In the genomic region with DNA sequence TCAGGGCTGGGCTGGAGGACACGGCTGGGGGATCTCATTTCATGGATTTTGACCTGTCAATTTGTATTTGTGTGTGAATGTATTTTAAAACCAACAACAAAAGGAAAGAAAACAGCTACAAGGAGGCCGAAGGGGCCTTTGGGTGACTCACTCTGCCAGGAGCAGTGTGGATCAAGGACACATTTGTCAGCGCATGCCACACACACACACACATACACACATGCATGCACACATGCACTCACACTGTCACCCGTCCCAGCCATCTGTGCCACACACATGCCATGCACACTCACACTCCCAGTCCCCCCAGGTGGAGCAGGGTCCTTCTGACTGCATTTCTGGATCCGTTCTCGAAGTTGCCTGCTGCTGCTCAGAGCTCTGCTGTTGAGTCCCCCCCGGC, we compare ENCODE assay signal across 23 cellular contexts. TPM values are rescaled to one million over a fixed set of nuclear protein-coding genes. Genes with fewer than 3 reads are reported as not detected.
DNase-seq lines count a peak whose midpoint lies in the region; ATAC-seq and TF ChIP-seq lines count a peak whose summit lies in the region.
"Had no signal": no experiment of that assay in that cellular context is flagged by ENCODE, and none has a peak within 500 bp of the region (broad histone marks: within the 10 kb centered on the region; RNA-seq: fewer than 3 reads in every experiment).

No MANE protein-coding gene starts in this region.

- H3K9ac ChIP-seq in IMR-90 (ENCODE audit: low read depth, low read length), result no peak overlapping the region

- H3K9me3 Mint-ChIP-seq in activated CD8-positive, alpha-beta T cell treated with anti-CD3 and anti-CD28 coated beads for 36 hours, result no peaks in the 10 kb centered on the region
- no peaks in the 10 kb centered on the region for H3K9me3 Mint-ChIP-seq in activated CD8-positive, alpha-beta T cell treated with anti-CD3 and anti-CD28 coated beads, Interleukin-2, amount 10 ng/mL, durations not matched to agents 7 days and 5 days (ENCODE audit: insufficient read depth)
- H3K9me3 Mint-ChIP-seq: nephron had no signal

- no peak for TF ChIP-seq RAD21 in IMR-90 (IDR thresholded peaks at IDR 0.05; ENCODE audit: low read length)

- no peak overlapping the region for H3K27ac ChIP-seq in IMR-90 (ENCODE audit: insufficient read depth, low read length)
- H3K27ac ChIP-seq in brain microvascular endothelial cell, result no peak overlapping the region
- no peak overlapping the region for H3K27ac ChIP-seq in osteoblast (ENCODE audit: low read depth, low read length)
- H3K27ac ChIP-seq: breast epithelium, foreskin keratinocyte, HL-60, uterus had no signal

- no peaks in the 10 kb centered on the region for H3K79me2 ChIP-seq in osteoblast (ENCODE audit: insufficient read depth, low read length)

- POLR2A ChIA-PET in activated CD8-positive, alpha-beta T cell treated with anti-CD3 and anti-CD28 coated beads for 36 hours (lab: Charles Lee), result interaction anchor here (0.7 to 1.7 kb wide), 3 partner anchors 9 to 184 kb away, joined by 3 to 6 read pairs (median 3); no protein-coding TSS in a partner anchor
- POLR2A ChIA-PET in activated CD8-positive, alpha-beta T cell treated with anti-CD3 and anti-CD28 coated beads, Interleukin-2, amount 10 ng/mL, durations not matched to agents 7 days and 5 days (lab: Charles Lee), result no interaction called here
- POLR2A ChIA-PET in IMR-90 (lab: Charles Lee; ENCODE audit: unreplicated experiment), result no interaction called here

- no peak overlapping the region for H2BK20ac ChIP-seq in IMR-90 (ENCODE audit: low read depth, low read length)

- H2AFZ ChIP-seq in IMR-90 (replicated peaks; ENCODE audit: low read length, poor library complexity) (peak overlapping the region; percentile 58), osteoblast (ENCODE audit: low read length) (no peak overlapping the region)

- H3K36me3 ChIP-seq in IMR-90 (ENCODE audit: control insufficient read depth, insufficient read depth, low read length) (no peaks in the 10 kb centered on the region), brain microvascular endothelial cell (replicated peaks) (no peaks in the 10 kb centered on the region), osteoblast (ENCODE audit: insufficient read depth, low read length) (no peaks in the 10 kb centered on the region)
- H3K36me3 ChIP-seq: breast epithelium, uterus had no signal

- intact Hi-C loops in activated CD8-positive, alpha-beta T cell treated with anti-CD3 and anti-CD28 coated beads for 36 hours (cut with micrococcal nuclease), result no loop called here
- intact Hi-C loops in IMR-90 (cut with micrococcal nuclease), result no loop called here

- no peak overlapping the region for H3K4me2 ChIP-seq in IMR-90 (ENCODE audit: low read depth, low read length)
- H3K4me2 ChIP-seq in osteoblast (ENCODE audit: insufficient read depth, low read length), result no peak overlapping the region
- H3K4me2 ChIP-seq: smooth muscle cell had no signal

- no peak overlapping the region for H2BK5ac ChIP-seq in IMR-90 (ENCODE audit: low read depth, low read length, poor library complexity, severe bottlenecking)

- no peak overlapping the region for H2AK5ac ChIP-seq in IMR-90 (ENCODE audit: low read depth, low read length)

- no peaks in the 10 kb centered on the region for H3K27me3 Mint-ChIP-seq in activated CD8-positive, alpha-beta T cell treated with anti-CD3 and anti-CD28 coated beads for 36 hours
- H3K27me3 Mint-ChIP-seq in activated CD8-positive, alpha-beta T cell treated with anti-CD3 and anti-CD28 coated beads, Interleukin-2, amount 10 ng/mL, durations not matched to agents 7 days and 5 days (ENCODE audit: low read depth), result no peaks in the 10 kb centered on the region

- peaks cover 29% of the 10 kb centered on the region for H3K4me1 Mint-ChIP-seq in activated CD8-positive, alpha-beta T cell treated with anti-CD3 and anti-CD28 coated beads for 36 hours (ENCODE audit: low read depth)
- H3K4me1 Mint-ChIP-seq in activated CD8-positive, alpha-beta T cell treated with anti-CD3 and anti-CD28 coated beads, Interleukin-2, amount 10 ng/mL, durations not matched to agents 7 days and 5 days (ENCODE audit: low read depth), result no peaks in the 10 kb centered on the region

- peaks cover 43% of the 10 kb centered on the region for H3K27me3 ChIP-seq in IMR-90 (ENCODE audit: control insufficient read depth, insufficient read depth, low read length)
- no peaks in the 10 kb centered on the region for H3K27me3 ChIP-seq in brain microvascular endothelial cell (replicated peaks)
- peaks cover 20% of the 10 kb centered on the region for H3K27me3 ChIP-seq in osteoblast (ENCODE audit: insufficient read depth, low read length)
- H3K27me3 ChIP-seq: breast epithelium, foreskin keratinocyte, uterus had no signal

- ATAC-seq in activated CD8-positive, alpha-beta T cell treated with anti-CD3 and anti-CD28 coated beads for 36 hours, result no peak
- no peak for ATAC-seq in activated CD8-positive, alpha-beta T cell treated with anti-CD3 and anti-CD28 coated beads, Interleukin-2, amount 10 ng/mL, durations not matched to agents 7 days and 5 days
- ATAC-seq in IMR-90 (ENCODE audit: low read depth) (no peak), HG02884 (IDR thresholded peaks at IDR 0.05; ENCODE audit: unreplicated experiment) (no peak), GM18517 (IDR thresholded peaks at IDR 0.05; ENCODE audit: unreplicated experiment) (no peak)
- ATAC-seq: foreskin keratinocyte had no signal

- H4K5ac ChIP-seq in IMR-90 (ENCODE audit: low read depth, low read length), result no peak overlapping the region

- H3K36me3 Mint-ChIP-seq in activated CD8-positive, alpha-beta T cell treated with anti-CD3 and anti-CD28 coated beads for 36 hours (ENCODE audit: low read depth), result peaks cover 27% of the 10 kb centered on the region
- H3K36me3 Mint-ChIP-seq in activated CD8-positive, alpha-beta T cell treated with anti-CD3 and anti-CD28 coated beads, Interleukin-2, amount 10 ng/mL, durations not matched to agents 7 days and 5 days (ENCODE audit: low read depth), result peaks cover 62% of the 10 kb centered on the region

- H3K9me3 ChIP-seq in IMR-90 (ENCODE audit: control insufficient read depth, insufficient read depth, low read length) (no peaks in the 10 kb centered on the region), osteoblast (ENCODE audit: low read depth, low read length) (no peaks in the 10 kb centered on the region)
- H3K9me3 ChIP-seq: breast epithelium, uterus had no signal

- peak overlapping the region; percentile 66 for H2AK9ac ChIP-seq in IMR-90 (replicated peaks; ENCODE audit: low read depth, low read length, poor library complexity)

- H3K79me1 ChIP-seq in IMR-90 (ENCODE audit: low read depth in 1 of 2, low read length in 2 of 2), result no peaks in the 10 kb centered on the region

- no peaks in the 10 kb centered on the region for H3K9me1 ChIP-seq in IMR-90 (ENCODE audit: insufficient read depth, low read length)

- CTCF ChIA-PET in activated CD8-positive, alpha-beta T cell treated with anti-CD3 and anti-CD28 coated beads for 36 hours (lab: Charles Lee), result interaction anchor here (7.4 kb wide), 1 partner anchor 12 kb away, joined by 72 read pairs; no protein-coding TSS in a partner anchor
- CTCF ChIA-PET in activated CD8-positive, alpha-beta T cell treated with anti-CD3 and anti-CD28 coated beads, Interleukin-2, amount 10 ng/mL, durations not matched to agents 7 days and 5 days (lab: Charles Lee), result interaction anchor here (1.3 kb wide), 1 partner anchor 14 kb away, joined by 4 read pairs; no protein-coding TSS in a partner anchor
- CTCF ChIA-PET in IMR-90 (lab: Yijun Ruan, JAX), result no interaction called here

- H3K4me1 ChIP-seq in IMR-90 (ENCODE audit: control insufficient read depth, insufficient read depth, low read length) (no peaks in the 10 kb centered on the region), osteoblast (ENCODE audit: insufficient read depth, low read length) (no peaks in the 10 kb centered on the region)
- H3K4me1 ChIP-seq: breast epithelium, foreskin keratinocyte, uterus had no signal

- no peak for TF ChIP-seq POLR2A in IMR-90 (IDR thresholded peaks at IDR 0.05; ENCODE audit: low read depth, low read length)

- TF ChIP-seq CTCF in activated CD8-positive, alpha-beta T cell treated with anti-CD3 and anti-CD28 coated beads for 36 hours (IDR thresholded peaks at IDR 0.05), result no peak
- no peak for TF ChIP-seq CTCF in IMR-90 (conservative IDR thresholded peaks at IDR 0.05; ENCODE audit: low read depth, low read length)
- no peak for TF ChIP-seq CTCF in brain microvascular endothelial cell (IDR thresholded peaks at IDR 0.05; ENCODE audit: low read depth, low read length, missing control alignments)
- no peak for TF ChIP-seq CTCF in osteoblast (IDR thresholded peaks at IDR 0.05; ENCODE audit: extremely low read depth, low read depth, low read length)

- no peak overlapping the region for H3K4me3 ChIP-seq in IMR-90 (ENCODE audit: insufficient read depth, low read depth, low read length)
- no peak overlapping the region for H3K4me3 ChIP-seq in brain microvascular endothelial cell (ENCODE audit: low read depth, low read length)
- no peak overlapping the region for H3K4me3 ChIP-seq in osteoblast (ENCODE audit: insufficient read depth, low read length)
- H3K4me3 ChIP-seq: breast epithelium, K562, smooth muscle cell, uterus had no signal

- H3K56ac ChIP-seq in IMR-90 (ENCODE audit: extremely low read depth, insufficient read depth, low read length), result no peak overlapping the region

- DNase-seq in activated CD8-positive, alpha-beta T cell treated with anti-CD3 and anti-CD28 coated beads for 36 hours, result no peak
- DNase-seq in activated CD8-positive, alpha-beta T cell treated with anti-CD3 and anti-CD28 coated beads, Interleukin-2, amount 10 ng/mL, durations not matched to agents 7 days and 5 days, result no peak
- DNase-seq in IMR-90, result no peak
- peak; percentile 16 for DNase-seq in brain microvascular endothelial cell
- DNase-seq in osteoblast (ENCODE audit: insufficient read length, low spot score, missing footprints), result peak; percentile 84
- DNase-seq in SK-N-DZ (ENCODE audit: low spot score), result no peak
- DNase-seq: activated effector memory CD4-positive, alpha-beta T cell treated with anti-CD3 and anti-CD28 coated beads, Interleukin-2, amount 50 U/mL, for 16 hours; foreskin keratinocyte; hippocampal formation; mammary epithelial cell; MV-4-11; NCI-H2081; NCI-H510A treated with DMSO at 0.1 percent for 48 hours; stimulated activated CD4-positive, alpha-beta T cell treated with anti-CD3 and anti-CD28 coated beads, Interleukin-4, amount 100 ng/mL, for 4 hours; SW 1271; uterus had no signal

- H4K8ac ChIP-seq in IMR-90 (ENCODE audit: low read depth in 2 of 2, low read length in 2 of 2), result no peak overlapping the region

- H3K4ac ChIP-seq in IMR-90 (ENCODE audit: low read depth, low read length), result no peak overlapping the region

- no peak overlapping the region for H3K23ac ChIP-seq in IMR-90 (ENCODE audit: low read depth, low read length)

- no peak overlapping the region for H2BK120ac ChIP-seq in IMR-90 (ENCODE audit: low read depth, low read length)

- dilution Hi-C loops in IMR-90 (cut with HindIII; ENCODE audit: low sequenced_read_pairs, unreplicated experiment), result no loop called here

- peak overlapping the region; percentile 65 for H3K27ac Mint-ChIP-seq in activated CD8-positive, alpha-beta T cell treated with anti-CD3 and anti-CD28 coated beads for 36 hours
- H3K27ac Mint-ChIP-seq in activated CD8-positive, alpha-beta T cell treated with anti-CD3 and anti-CD28 coated beads, Interleukin-2, amount 10 ng/mL, durations not matched to agents 7 days and 5 days, result no peak overlapping the region

- H4K20me1 ChIP-seq in IMR-90 (ENCODE audit: insufficient read depth, low read length) (no peaks in the 10 kb centered on the region), osteoblast (ENCODE audit: insufficient read depth, low read length) (no peaks in the 10 kb centered on the region)

- in situ Hi-C loops in IMR-90 (cut with MboI; ENCODE audit: low sequenced_read_pairs) (no loop called here), brain microvascular endothelial cell (cut with HindIII; ENCODE audit: low pct_ligation_motif_present, low sequenced_read_pairs) (no loop called here)

- no peak overlapping the region for H3K4me3 Mint-ChIP-seq in activated CD8-positive, alpha-beta T cell treated with anti-CD3 and anti-CD28 coated beads for 36 hours
- H3K4me3 Mint-ChIP-seq in activated CD8-positive, alpha-beta T cell treated with anti-CD3 and anti-CD28 coated beads, Interleukin-2, amount 10 ng/mL, durations not matched to agents 7 days and 5 days, result no peak overlapping the region
- H3K4me3 Mint-ChIP-seq: nephron had no signal

- 85% methylated on average over 3 of the region's 7 CpGs; no CpG with 5 or more reads in 1 of the 2 experiments for WGBS in IMR-90 (ENCODE audit: extremely low coverage in 2 of 2, insufficient read length in 1 of 2), 2 experiments

- H2BK15ac ChIP-seq in IMR-90 (ENCODE audit: low read depth, low read length), result no peak overlapping the region

- no peak overlapping the region for H4K91ac ChIP-seq in IMR-90 (ENCODE audit: insufficient read depth, low read depth, low read length)

- H3K18ac ChIP-seq in IMR-90 (ENCODE audit: low read depth, low read length), result no peak overlapping the region

- H3K14ac ChIP-seq in IMR-90 (replicated peaks; ENCODE audit: low read depth, low read length), result no peak overlapping the region

- BruUV-seq in IMR-90 (replicated peaks; lab: Mats Ljungman, UMichigan), result no TSS peak

RNA-seq across cellular contexts. Expression of a gene that starts 26.0 kb away (rescaled TPM):
- total RNA-seq in activated CD8-positive, alpha-beta T cell treated with anti-CD3 and anti-CD28 coated beads for 36 hours, result 100 to 1,000 TPM; 134 to 135 TPM
- 100 to 1,000 TPM; 261 to 268 TPM for total RNA-seq in activated CD8-positive, alpha-beta T cell treated with anti-CD3 and anti-CD28 coated beads, Interleukin-2, amount 10 ng/mL, durations not matched to agents 7 days and 5 days
- not detected in 2 replicates for total RNA-seq in IMR-90 (2012; rRNA removed)
- 0.02 TPM in 1 of 2 replicates, not detected in the other for polyA plus RNA-seq in IMR-90 (2012; rRNA removed)
- 0.04 TPM in 1 of 2 replicates, not detected in the other for polyA plus RNA-seq in IMR-90 (2012; cell fraction: cytosol; rRNA removed)
- 0.23 and 0.36 TPM in 2 replicates for polyA plus RNA-seq in IMR-90 (2012; cell fraction: nucleus; rRNA removed; ENCODE audit: low replicate concordance)
- total RNA-seq in osteoblast, result 0.36 and 0.59 TPM in 2 replicates
- polyA plus RNA-seq in SK-N-DZ (2014; cell fraction: cytosol; rRNA removed), result 0.44 and 0.53 TPM in 2 replicates
- polyA plus RNA-seq in SK-N-DZ (2014; cell fraction: nucleus; rRNA removed), result 0.38 TPM in 1 of 2 replicates, not detected in the other
- polyA plus RNA-seq: smooth muscle cell had no signal

Comparison
In these comparisons a context has a peak if more than half of its experiments do, and no peak if none do; other contexts are left out.
1. DNase-seq: peak in brain microvascular endothelial cell (single experiment) and osteoblast (single experiment); none in activated CD8-positive, alpha-beta T cell treated with anti-CD3 and anti-CD28 coated beads for 36 hours (single experiment), activated CD8-positive, alpha-beta T cell treated with anti-CD3 and anti-CD28 coated beads, Interleukin-2, amount 10 ng/mL, durations not matched to agents 7 days and 5 days (single experiment), IMR-90 (single experiment) and SK-N-DZ (single experiment).
2. RNA of a gene that starts 26.0 kb away (total RNA-seq): 261 to 268 TPM in activated CD8-positive, alpha-beta T cell treated with anti-CD3 and anti-CD28 coated beads, Interleukin-2, amount 10 ng/mL, durations not matched to agents 7 days and 5 days and 134 to 135 TPM in activated CD8-positive, alpha-beta T cell treated with anti-CD3 and anti-CD28 coated beads for 36 hours; 0.36 to 0.59 TPM in osteoblast and not detected in IMR-90; every median in the first group is over 10 times any median in the second.